In the genomic region with DNA sequence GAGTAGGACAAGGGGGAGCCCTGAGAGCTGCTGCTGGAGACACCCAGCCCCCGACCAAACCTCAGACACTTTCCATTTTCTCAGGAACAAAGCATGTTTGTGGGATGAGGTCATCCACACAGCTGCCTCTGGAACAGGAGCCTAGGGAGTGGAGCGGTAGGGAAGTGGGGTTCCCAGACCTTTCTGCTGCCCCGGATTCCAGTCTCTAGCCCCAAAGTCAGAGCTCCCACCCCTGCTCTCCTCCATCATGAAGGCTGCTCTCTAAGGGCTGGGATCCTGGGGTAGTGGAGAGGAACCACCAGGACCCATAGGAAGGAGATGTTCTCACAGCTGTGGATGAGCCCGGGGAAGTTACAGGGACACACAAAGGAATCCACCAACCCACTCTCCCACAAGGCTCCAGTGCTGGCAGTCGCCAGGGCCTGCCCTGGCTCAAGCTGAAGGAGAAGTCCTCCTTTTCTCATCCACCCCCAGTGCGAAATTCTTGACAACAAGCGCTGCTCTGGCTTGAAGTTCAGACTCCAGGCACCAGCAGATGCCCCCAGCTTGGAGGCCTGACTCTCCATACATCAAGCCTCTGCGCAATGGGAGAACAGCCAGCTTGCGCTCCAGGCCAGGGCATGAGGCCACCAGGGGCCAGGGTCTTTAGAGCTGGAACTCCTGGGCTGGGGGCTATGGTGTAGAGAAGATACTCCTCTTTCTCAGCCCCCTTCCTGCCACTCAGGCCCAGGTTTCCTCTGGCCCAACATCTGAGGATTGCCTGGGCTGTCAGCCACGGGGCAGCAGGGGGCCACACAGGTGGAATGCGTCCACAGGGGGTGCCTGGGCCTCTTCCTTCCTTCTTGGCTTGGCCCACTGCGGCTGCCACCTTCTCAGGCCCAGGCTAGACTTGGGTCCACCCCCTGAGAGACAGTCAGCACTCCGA, we compare ENCODE assay signal across 8 cellular contexts. TPM values are rescaled to one million over a fixed set of nuclear protein-coding genes. Genes with fewer than 3 reads are reported as not detected.
A peak's percentile ranks its signal among the peaks of the same experiment; 100 is the strongest.
DNase-seq lines count a peak whose midpoint lies in the region; ATAC-seq and TF ChIP-seq lines count a peak whose summit lies in the region.

No MANE protein-coding gene starts in this region.

- H3K27ac Mint-ChIP-seq in activated naive CD8-positive, alpha-beta T cell treated with anti-CD3 and anti-CD28 coated beads, Interleukin-2, amount 10 ng/mL, durations not matched to agents 7 days and 5 days: peak overlapping the region; percentile 88

- H3K4me3 Mint-ChIP-seq in activated naive CD8-positive, alpha-beta T cell treated with anti-CD3 and anti-CD28 coated beads, Interleukin-2, amount 10 ng/mL, durations not matched to agents 7 days and 5 days: peak overlapping the region; percentile 39

- POLR2A ChIA-PET in activated naive CD8-positive, alpha-beta T cell treated with anti-CD3 and anti-CD28 coated beads, Interleukin-2, amount 10 ng/mL, durations not matched to agents 7 days and 5 days (lab: Charles Lee): interaction anchor here (0.6 to 0.7 kb wide), 2 partner anchors 8 to 72 kb away, joined by 3 read pairs; no protein-coding TSS in a partner anchor

- H3K9me3 Mint-ChIP-seq in activated naive CD8-positive, alpha-beta T cell treated with anti-CD3 and anti-CD28 coated beads, Interleukin-2, amount 10 ng/mL, durations not matched to agents 7 days and 5 days: no peaks in the 10 kb centered on the region

- no peaks in the 10 kb centered on the region for H3K27me3 Mint-ChIP-seq in activated naive CD8-positive, alpha-beta T cell treated with anti-CD3 and anti-CD28 coated beads, Interleukin-2, amount 10 ng/mL, durations not matched to agents 7 days and 5 days

- peaks cover 0 to 91% of the 10 kb centered on the region in 2 donors for H3K4me1 ChIP-seq in right atrium auricular region

- peaks cover 43% of the 10 kb centered on the region for H3K4me1 Mint-ChIP-seq in activated naive CD8-positive, alpha-beta T cell treated with anti-CD3 and anti-CD28 coated beads, Interleukin-2, amount 10 ng/mL, durations not matched to agents 7 days and 5 days

- peak; percentile 70 for DNase-seq in HK-2 (ENCODE audit: unreplicated experiment)
- no peak for DNase-seq in activated naive CD8-positive, alpha-beta T cell treated with anti-CD3 and anti-CD28 coated beads, Interleukin-2, amount 10 ng/mL, durations not matched to agents 7 days and 5 days
- DNase-seq in right atrium auricular region (ENCODE audit: low spot score): no peak
- DNase-seq in skeletal muscle cell (ENCODE audit: low read depth): peak; percentile 68
- no peak for DNase-seq in NCI-H1694 treated with DMSO at 0.1 percent for 48 hours (lab: John Stamatoyannopoulos, UW)
- no peak for DNase-seq in NCI-H446 (lab: John Stamatoyannopoulos, UW)

- H3K27ac ChIP-seq in right atrium auricular region: peak overlapping the region; percentile 81 to 88

- peaks cover 7% of the 10 kb centered on the region for H3K36me3 ChIP-seq in right atrium auricular region

- H3K27me3 ChIP-seq in right atrium auricular region: no peaks in the 10 kb centered on the region

- TF ChIP-seq CTCF in right atrium auricular region (IDR thresholded peaks at IDR 0.05): no peak

- no peaks in the 10 kb centered on the region for H3K9me3 ChIP-seq in right atrium auricular region

- H3K36me3 Mint-ChIP-seq in activated naive CD8-positive, alpha-beta T cell treated with anti-CD3 and anti-CD28 coated beads, Interleukin-2, amount 10 ng/mL, durations not matched to agents 7 days and 5 days: peaks cover 4% of the 10 kb centered on the region

- peak overlapping the region in 1 of 2 donors; percentile 7 for H3K4me3 ChIP-seq in right atrium auricular region
- H3K4me3 ChIP-seq in skeletal muscle cell (ENCODE audit: low read depth, low read length): peak overlapping the region; percentile 23

- ATAC-seq in activated naive CD8-positive, alpha-beta T cell treated with anti-CD3 and anti-CD28 coated beads, Interleukin-2, amount 10 ng/mL, durations not matched to agents 7 days and 5 days (ENCODE audit: low read depth): no peak
- ATAC-seq in GM21825 (IDR thresholded peaks at IDR 0.05; ENCODE audit: unreplicated experiment) (no peak), esophagus mucosa (no peak)

RNA-seq across cellular contexts. Expression of gene FHL3, which starts 4.5 kb away (rescaled TPM):
- 10 to 100 TPM; 14.6 to 14.7 TPM for total RNA-seq in activated naive CD8-positive, alpha-beta T cell treated with anti-CD3 and anti-CD28 coated beads, Interleukin-2, amount 10 ng/mL, durations not matched to agents 7 days and 5 days
- 10 to 100 TPM in 1 of 2 donors, 1 to 10 TPM in 1; 8.0 to 16.0 TPM for total RNA-seq in right atrium auricular region
- 10.6 TPM for total RNA-seq in esophagus mucosa

RNA-seq across cellular contexts. Expression of gene SF3A3, which starts 11.0 kb away (rescaled TPM):
- total RNA-seq in activated naive CD8-positive, alpha-beta T cell treated with anti-CD3 and anti-CD28 coated beads, Interleukin-2, amount 10 ng/mL, durations not matched to agents 7 days and 5 days: 10 to 100 TPM; 67.8 to 70.9 TPM
- total RNA-seq in right atrium auricular region (10 to 100 TPM; 20.4 to 22.1 TPM), esophagus mucosa (41.7 TPM)

RNA-seq across cellular contexts. Expression of gene UTP11, which starts 11.7 kb away (rescaled TPM):
- 10 to 100 TPM; 27.5 to 28.8 TPM for total RNA-seq in activated naive CD8-positive, alpha-beta T cell treated with anti-CD3 and anti-CD28 coated beads, Interleukin-2, amount 10 ng/mL, durations not matched to agents 7 days and 5 days
- total RNA-seq in right atrium auricular region (10 to 100 TPM; 29.2 to 53.7 TPM), esophagus mucosa (30.3 TPM)

RNA-seq across cellular contexts. Expression of gene POU3F1, which starts 45.8 kb away (rescaled TPM):
- total RNA-seq in activated naive CD8-positive, alpha-beta T cell treated with anti-CD3 and anti-CD28 coated beads, Interleukin-2, amount 10 ng/mL, durations not matched to agents 7 days and 5 days: under 1 TPM; 0.83 to 0.88 TPM
- not detected for total RNA-seq in right atrium auricular region
- 6.0 TPM for total RNA-seq in esophagus mucosa

RNA-seq across cellular contexts. Expression of gene INPP5B, which starts 53.9 kb away (rescaled TPM):
- 10 to 100 TPM; 44.0 to 48.8 TPM for total RNA-seq in activated naive CD8-positive, alpha-beta T cell treated with anti-CD3 and anti-CD28 coated beads, Interleukin-2, amount 10 ng/mL, durations not matched to agents 7 days and 5 days
- total RNA-seq in right atrium auricular region (10 to 100 TPM; 13.2 to 16.7 TPM), esophagus mucosa (8.6 TPM)

Comparison
In these comparisons a context has a peak if more than half of its experiments do, and no peak if none do; other contexts are left out.
1. DNase-seq: peak in HK-2 (single experiment) and skeletal muscle cell (single experiment); none in activated naive CD8-positive, alpha-beta T cell treated with anti-CD3 and anti-CD28 coated beads, Interleukin-2, amount 10 ng/mL, durations not matched to agents 7 days and 5 days (single experiment), right atrium auricular region (single experiment), NCI-H1694 treated with DMSO at 0.1 percent for 48 hours (single experiment) and NCI-H446 (0 of 2).